ENCODE assay signal across 8 cellular contexts in genomic region chr1:160342953-160343869, GRCh38. TPM values are rescaled to one million over a fixed set of nuclear protein-coding genes. Genes with fewer than 3 reads are reported as not detected.
DNase-seq lines count a peak whose midpoint lies in the region; ATAC-seq, FAIRE-seq and TF ChIP-seq lines count a peak whose summit lies in the region.

COPA (minus strand) TSS chr1:160343250; CDS start chr1:160343170, 80 bp downstream.
NCSTN (plus strand) TSS chr1:160343383; CDS start chr1:160343397, 14 bp downstream.

- H3K27ac ChIP-seq in pancreas = peak within 1 kb of the TSS; percentile 72 to 79 (median 73)
- H3K27ac ChIP-seq in tibial artery = peak within 1 kb of the TSS; percentile 94 to 95

- no peak for FAIRE-seq in pancreas (lab: Jason Lieb, UNC)

- H3K9me3 ChIP-seq in pancreas (no peaks in the 10 kb centered on the region), tibial artery (no peaks in the 10 kb centered on the region)

- ATAC-seq in HG02678 (IDR thresholded peaks at IDR 0.05; ENCODE audit: unreplicated experiment) (peak; percentile 94), Right ventricle myocardium inferior (peak; percentile 99), pancreas (peak; percentile 99)

- H3K36me3 ChIP-seq in pancreas = peaks cover 0 to 18% (median 0%) of the 10 kb centered on the region in 3 donors
- H3K36me3 ChIP-seq in tibial artery = peaks cover 16 to 36% (median 17%) of the 10 kb centered on the region in 3 donors

- H3K4me3 ChIP-seq in pancreas (peak within 1 kb of the TSS; percentile 61 to 78 (median 69)), tibial artery (peak within 1 kb of the TSS; percentile 75 to 77)

- 0 to 1% methylated on average over 54 to 58 of the region's 58 CpGs for WGBS in pancreas, 2 donors

- no peak for TF ChIP-seq CTCF in GM10266 (IDR thresholded peaks at IDR 0.05; ENCODE audit: control insufficient read depth, insufficient read depth, low read depth, missing control alignments)
- TF ChIP-seq CTCF in pancreas (IDR thresholded peaks at IDR 0.05) = no peak
- no peak for TF ChIP-seq CTCF in tibial artery (IDR thresholded peaks at IDR 0.05)

- intact Hi-C loops in Right ventricle myocardium inferior (cut with DNase I) (no loop called here), pancreas (cut with DNase I) (no loop called here), tibial artery (cut with DNase I; ENCODE audit: low total_unique reads) (no loop called here)

- peak; percentile 89 for DNase-seq in GM10266 (ENCODE audit: extremely low spot score)
- DNase-seq in NCI-H1417 (lab: John Stamatoyannopoulos, UW) = peak; percentile 91 to 99 (median 95)
- peak; percentile 72 to 82 for DNase-seq in SW 1271 (lab: John Stamatoyannopoulos, UW)
- DNase-seq in activated naive CD8-positive, alpha-beta T cell treated with anti-CD3 and anti-CD28 coated beads, Interleukin-2, amount 50 U/mL, for 16 hours (ENCODE audit: low read depth, low spot score) = peak; percentile 74
- DNase-seq in Right ventricle myocardium inferior (ENCODE audit: missing footprints) = peak; percentile 95
- peak; percentile 84 to 94 (median 88) for DNase-seq in pancreas
- peak; percentile 94 to 95 for DNase-seq in tibial artery

- H3K27me3 ChIP-seq in pancreas = no peaks in the 10 kb centered on the region
- H3K27me3 ChIP-seq in tibial artery = no peaks in the 10 kb centered on the region

- peaks cover 8 to 28% (median 9%) of the 10 kb centered on the region in 3 donors for H3K4me1 ChIP-seq in pancreas
- H3K4me1 ChIP-seq in tibial artery = peaks cover 0 to 33% (median 23%) of the 10 kb centered on the region in 4 donors

RNA-seq across cellular contexts. Expression of gene COPA, which starts in this region (rescaled TPM):
- 84.2 TPM for total RNA-seq in Right ventricle myocardium inferior
- 100 to 1,000 TPM in 1 of 6 donors, 10 to 100 TPM in 5; 61.1 to 114 (median 83.4) TPM for total RNA-seq in pancreas
- 10 to 100 TPM; 34.7 to 50.4 TPM for polyA plus RNA-seq in pancreas

RNA-seq across cellular contexts. Expression of gene NCSTN, which starts in this region (rescaled TPM):
- total RNA-seq in Right ventricle myocardium inferior (66.7 TPM), pancreas (10 to 100 TPM; 47.4 to 64.7 (median 49.6) TPM)
- 10 to 100 TPM; 29.7 to 56.4 TPM for polyA plus RNA-seq in pancreas

Comparison
In these comparisons a context has a peak if more than half of its experiments do, and no peak if none do; other contexts are left out.
1. Peak in every context shown above with its lines: DNase-seq, ATAC-seq, H3K4me3 ChIP-seq and H3K27ac ChIP-seq.